In the genomic region with DNA sequence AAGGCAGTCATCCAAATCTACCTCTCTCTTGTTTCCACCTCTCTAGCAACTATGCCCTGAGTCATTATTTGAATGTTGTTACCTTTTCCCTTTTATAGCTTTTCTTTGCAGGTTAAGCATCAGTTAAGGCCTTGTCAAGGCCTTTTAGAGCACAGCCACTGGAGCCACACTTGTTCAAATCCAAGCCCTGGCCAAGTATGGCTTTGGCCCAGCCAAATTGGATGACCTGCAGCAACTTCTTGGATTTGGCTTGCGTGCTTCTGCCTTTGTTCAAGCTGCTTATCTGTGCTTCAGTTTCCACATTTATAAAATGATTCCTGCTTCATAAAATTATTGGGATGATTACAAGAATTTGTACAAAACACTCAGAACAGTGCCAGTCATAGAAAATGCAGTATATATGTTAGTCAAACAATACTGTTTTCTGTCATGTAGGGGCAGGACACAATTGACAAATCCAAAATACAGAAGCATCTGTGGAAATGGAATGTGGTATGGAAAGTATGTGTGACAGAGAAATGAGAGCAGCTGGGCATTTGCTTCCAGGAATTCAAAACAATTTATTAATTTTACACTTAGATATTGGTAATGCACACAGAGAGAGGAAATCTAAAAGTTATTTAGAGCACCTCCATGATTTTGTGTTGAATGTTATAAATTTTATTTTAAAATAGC, we compare ENCODE assay signal across 24 cellular contexts. TPM values are rescaled to one million over a fixed set of nuclear protein-coding genes. Genes with fewer than 3 reads are reported as not detected.
DNase-seq lines count a peak whose midpoint lies in the region; ATAC-seq and TF ChIP-seq lines count a peak whose summit lies in the region.
"Had no signal": no experiment of that assay in that cellular context is flagged by ENCODE, and none has a peak within 500 bp of the region (broad histone marks: within the 10 kb centered on the region; RNA-seq: fewer than 3 reads in every experiment).

No MANE protein-coding gene starts in this region.

- no peak overlapping the region for H2AFZ ChIP-seq in trophoblast cell (ENCODE audit: insufficient read depth, low read length, poor library complexity)

- H3K36me3 ChIP-seq in SJCRH30: no peaks in the 10 kb centered on the region
- H3K36me3 ChIP-seq in heart left ventricle: peaks cover 0 to 10% (median 0%) of the 10 kb centered on the region in 9 donors
- H3K36me3 ChIP-seq in trophoblast cell (ENCODE audit: control insufficient read depth in 1 of 2, insufficient read depth in 2 of 2, low read length in 2 of 2): no peaks in the 10 kb centered on the region
- H3K36me3 ChIP-seq in gastrocnemius medialis: peaks cover 0 to 4% of the 10 kb centered on the region in 2 donors
- H3K36me3 ChIP-seq: BE2C, MG63, SJSA1 had no signal

- H3K27ac Mint-ChIP-seq in activated CD4-positive, alpha-beta T cell treated with anti-CD3 and anti-CD28 coated beads, Interleukin-2, amount 10 ng/mL, durations not matched to agents 7 days and 5 days: peak overlapping the region; percentile 44
- no peak overlapping the region for H3K27ac Mint-ChIP-seq in activated CD4-positive, alpha-beta T cell treated with anti-CD3 and anti-CD28 coated beads, Interleukin-2, amount 10 ng/mL, durations not matched to agents 24 days and 14 days
- H3K27ac Mint-ChIP-seq: CD14-positive monocyte had no signal

- no peak overlapping the region for H4K8ac ChIP-seq in trophoblast cell (ENCODE audit: low read depth, low read length)

- no peak for DNase-seq in activated CD4-positive, alpha-beta T cell treated with anti-CD3 and anti-CD28 coated beads, Interleukin-2, amount 10 ng/mL, durations not matched to agents 7 days and 5 days
- DNase-seq in activated CD4-positive, alpha-beta T cell treated with anti-CD3 and anti-CD28 coated beads, Interleukin-2, amount 10 ng/mL, durations not matched to agents 24 days and 14 days: no peak
- peak in 1 of 2 experiments; percentile 4 for DNase-seq in SJCRH30
- peak; percentile 13 to 38 (median 37) for DNase-seq in heart left ventricle
- DNase-seq in trophoblast cell: peak in 1 of 2 donors; percentile 50
- DNase-seq in nucleus accumbens (lab: John Stamatoyannopoulos, UW): no peak
- DNase-seq in activated CD4-positive, alpha-beta T cell treated with anti-CD3 and anti-CD28 coated beads, Interleukin-2, amount 50 U/mL, for 48 hours: no peak
- no peak for DNase-seq in gastrocnemius medialis
- DNase-seq: BE2C, HCEC 1CT, Kasumi-1, MG63, NCI-H1105 treated with DMSO at 0.1 percent for 48 hours, NCI-H146, NCI-H2029, NCI-H446, NCI-H524 treated with DMSO at 0.1 percent for 48 hours, NCI-H774 had no signal

- POLR2A ChIA-PET in activated CD4-positive, alpha-beta T cell treated with anti-CD3 and anti-CD28 coated beads, Interleukin-2, amount 10 ng/mL, durations not matched to agents 7 days and 5 days (lab: Charles Lee): no interaction called here

- TF ChIP-seq POLR2A in heart left ventricle (IDR thresholded peaks at IDR 0.05) (no peak), gastrocnemius medialis (IDR thresholded peaks at IDR 0.05) (no peak)

- peaks cover 2% of the 10 kb centered on the region for H3K79me1 ChIP-seq in trophoblast cell (ENCODE audit: low read length)

- ATAC-seq in heart left ventricle (peak in 3 of 4 donors; percentile 47 to 74 (median 64)), gastrocnemius medialis (no peak)
- ATAC-seq: HepG2, K562 had no signal

- intact Hi-C loops in activated CD4-positive, alpha-beta T cell treated with anti-CD3 and anti-CD28 coated beads, Interleukin-2, amount 10 ng/mL, durations not matched to agents 24 days and 14 days (cut with micrococcal nuclease): no loop called here
- intact Hi-C loops in heart left ventricle (cut with DNase I): no loop called here
- intact Hi-C loops in gastrocnemius medialis (cut with DNase I; ENCODE audit: low total_unique reads): no loop called here

- H3K9ac ChIP-seq in trophoblast cell (ENCODE audit: low read length): no peak overlapping the region

- WGBS in heart left ventricle, 4 donors: 22 to 55% (median 41%) methylated on average over 1 of the region's 1 CpG
- no CpG with 5 or more reads among the region's 1 CpG for WGBS in trophoblast cell (ENCODE audit: extremely low coverage, insufficient coverage, insufficient read length)

- H3K79me2 ChIP-seq in trophoblast cell (ENCODE audit: control insufficient read depth, insufficient read depth, low read length, poor library complexity): no peaks in the 10 kb centered on the region

- no peak overlapping the region for H4K12ac ChIP-seq in trophoblast cell (ENCODE audit: low read depth, low read length)

- H3K9me3 ChIP-seq in SJCRH30 (replicated peaks): no peaks in the 10 kb centered on the region
- H3K9me3 ChIP-seq in heart left ventricle: no peaks in the 10 kb centered on the region
- no peaks in the 10 kb centered on the region for H3K9me3 ChIP-seq in trophoblast cell (ENCODE audit: insufficient read depth, low read depth, low read length)
- H3K9me3 ChIP-seq in gastrocnemius medialis: no peaks in the 10 kb centered on the region
- H3K9me3 ChIP-seq: BE2C, MG63, SJSA1 had no signal

- H3K4me1 Mint-ChIP-seq in activated CD4-positive, alpha-beta T cell treated with anti-CD3 and anti-CD28 coated beads, Interleukin-2, amount 10 ng/mL, durations not matched to agents 7 days and 5 days: peaks cover 18% of the 10 kb centered on the region
- H3K4me1 Mint-ChIP-seq in activated CD4-positive, alpha-beta T cell treated with anti-CD3 and anti-CD28 coated beads, Interleukin-2, amount 10 ng/mL, durations not matched to agents 24 days and 14 days: peaks cover 11% of the 10 kb centered on the region
- H3K4me1 Mint-ChIP-seq: CD14-positive monocyte had no signal

- no peak for TF ChIP-seq CTCF in heart left ventricle (IDR thresholded peaks at IDR 0.05)
- no peak for TF ChIP-seq CTCF in gastrocnemius medialis (IDR thresholded peaks at IDR 0.05 in 4 of 5, conservative IDR thresholded peaks at IDR 0.05 in 1 of 5)

- no peak overlapping the region for H3K4me3 Mint-ChIP-seq in activated CD4-positive, alpha-beta T cell treated with anti-CD3 and anti-CD28 coated beads, Interleukin-2, amount 10 ng/mL, durations not matched to agents 7 days and 5 days
- no peak overlapping the region for H3K4me3 Mint-ChIP-seq in activated CD4-positive, alpha-beta T cell treated with anti-CD3 and anti-CD28 coated beads, Interleukin-2, amount 10 ng/mL, durations not matched to agents 24 days and 14 days
- H3K4me3 Mint-ChIP-seq: CD14-positive monocyte had no signal

- H3K4me2 ChIP-seq in trophoblast cell (ENCODE audit: low read length): no peak overlapping the region

- peak overlapping the region; percentile 43 for H2BK120ac ChIP-seq in trophoblast cell (ENCODE audit: insufficient read depth, low read length, poor library complexity)

- H3K27me3 ChIP-seq in SJCRH30 (no peaks in the 10 kb centered on the region), heart left ventricle (no peaks in the 10 kb centered on the region), trophoblast cell (ENCODE audit: insufficient read depth, low read length) (no peaks in the 10 kb centered on the region), gastrocnemius medialis (no peaks in the 10 kb centered on the region)
- H3K27me3 ChIP-seq: BE2C, MG63, SJSA1 had no signal

- in situ Hi-C loops in gastrocnemius medialis (cut with MboI; ENCODE audit: low sequenced_read_pairs in 4 of 4): no loop called here

- H3K27ac ChIP-seq in SJCRH30: peak overlapping the region; percentile 35
- H3K27ac ChIP-seq in heart left ventricle: peak overlapping the region in 5 of 12 donors; percentile 7 to 45 (median 34)
- no peak overlapping the region for H3K27ac ChIP-seq in trophoblast cell (ENCODE audit: low read depth, low read length)
- no peak overlapping the region for H3K27ac ChIP-seq in gastrocnemius medialis
- H3K27ac ChIP-seq: 22Rv1, SJSA1 had no signal

- H3K4me3 ChIP-seq in SJCRH30 (no peak overlapping the region), heart left ventricle (no peak overlapping the region), trophoblast cell (ENCODE audit: low read depth, low read length) (no peak overlapping the region), gastrocnemius medialis (no peak overlapping the region)
- H3K4me3 ChIP-seq: K562, MG63, SJSA1 had no signal

- no peaks in the 10 kb centered on the region for H3K27me3 Mint-ChIP-seq in activated CD4-positive, alpha-beta T cell treated with anti-CD3 and anti-CD28 coated beads, Interleukin-2, amount 10 ng/mL, durations not matched to agents 7 days and 5 days
- no peaks in the 10 kb centered on the region for H3K27me3 Mint-ChIP-seq in activated CD4-positive, alpha-beta T cell treated with anti-CD3 and anti-CD28 coated beads, Interleukin-2, amount 10 ng/mL, durations not matched to agents 24 days and 14 days

- no peak overlapping the region for H2BK12ac ChIP-seq in trophoblast cell (ENCODE audit: low read length)

- no peak overlapping the region for H3K14ac ChIP-seq in trophoblast cell (ENCODE audit: low read length)

- H3K4me1 ChIP-seq in SJCRH30: peaks cover 36% of the 10 kb centered on the region
- H3K4me1 ChIP-seq in heart left ventricle: peaks cover 0 to 30% (median 5%) of the 10 kb centered on the region in 12 donors
- H3K4me1 ChIP-seq in trophoblast cell (ENCODE audit: control insufficient read depth in 1 of 2, insufficient read depth in 2 of 2, low read length in 2 of 2): peaks cover 7 to 9% of the 10 kb centered on the region in 2 experiments
- H3K4me1 ChIP-seq in gastrocnemius medialis: peaks cover 0 to 7% of the 10 kb centered on the region in 2 donors
- H3K4me1 ChIP-seq: BE2C, SJSA1 had no signal

- H3K23ac ChIP-seq in trophoblast cell (ENCODE audit: low read length): no peak overlapping the region

- H3K18ac ChIP-seq in trophoblast cell (ENCODE audit: low read length): no peak overlapping the region

- no peak overlapping the region for H2BK5ac ChIP-seq in trophoblast cell (ENCODE audit: low read depth, low read length, poor library complexity)

- no peak overlapping the region for H4K91ac ChIP-seq in trophoblast cell (ENCODE audit: low read depth, low read length)

- CTCF ChIA-PET in activated CD4-positive, alpha-beta T cell treated with anti-CD3 and anti-CD28 coated beads, Interleukin-2, amount 10 ng/mL, durations not matched to agents 7 days and 5 days (lab: Charles Lee): no interaction called here

- no peak overlapping the region for H3K4ac ChIP-seq in trophoblast cell (ENCODE audit: low read depth, low read length)

- no peak overlapping the region for H2AK5ac ChIP-seq in trophoblast cell (ENCODE audit: low read length)

- peaks cover 30% of the 10 kb centered on the region for H3K36me3 Mint-ChIP-seq in activated CD4-positive, alpha-beta T cell treated with anti-CD3 and anti-CD28 coated beads, Interleukin-2, amount 10 ng/mL, durations not matched to agents 7 days and 5 days (ENCODE audit: low read depth)
- H3K36me3 Mint-ChIP-seq in activated CD4-positive, alpha-beta T cell treated with anti-CD3 and anti-CD28 coated beads, Interleukin-2, amount 10 ng/mL, durations not matched to agents 24 days and 14 days (ENCODE audit: low read depth): peaks cover 36% of the 10 kb centered on the region

- peaks cover 13% of the 10 kb centered on the region for H3K9me3 Mint-ChIP-seq in activated CD4-positive, alpha-beta T cell treated with anti-CD3 and anti-CD28 coated beads, Interleukin-2, amount 10 ng/mL, durations not matched to agents 7 days and 5 days
- peaks cover 6% of the 10 kb centered on the region for H3K9me3 Mint-ChIP-seq in activated CD4-positive, alpha-beta T cell treated with anti-CD3 and anti-CD28 coated beads, Interleukin-2, amount 10 ng/mL, durations not matched to agents 24 days and 14 days

RNA-seq across cellular contexts. Expression of a gene that starts 17.9 kb away (rescaled TPM):
- 1 to 10 TPM; 1.6 to 2.6 TPM for total RNA-seq in activated CD4-positive, alpha-beta T cell treated with anti-CD3 and anti-CD28 coated beads, Interleukin-2, amount 10 ng/mL, durations not matched to agents 7 days and 5 days
- total RNA-seq in activated CD4-positive, alpha-beta T cell treated with anti-CD3 and anti-CD28 coated beads, Interleukin-2, amount 10 ng/mL, durations not matched to agents 24 days and 14 days: 0.59 and 0.84 TPM in 2 replicates
- not detected in 2 replicates for total RNA-seq in SJCRH30 (2014; rRNA removed; shearing (Covaris generic))
- total RNA-seq in heart left ventricle (under 1 TPM in 2 of 9 donors, not detected in 7; 0.28 to 0.40 TPM), gastrocnemius medialis (not detected)
- polyA plus RNA-seq in heart left ventricle: under 1 TPM in 1 of 2 donors, not detected in 1; 0.18 TPM
- polyA plus RNA-seq in trophoblast cell (2013): 1.0 and 1.1 TPM in 2 replicates
- total RNA-seq: HepG2, HT-29, K562, SJSA1 had no signal
- polyA plus RNA-seq: CD14-positive monocyte, HepG2, K562 had no signal

RNA-seq across cellular contexts. Expression of a gene that starts 53.1 kb away (rescaled TPM):
- 1 to 10 TPM; 2.0 to 2.3 TPM for total RNA-seq in activated CD4-positive, alpha-beta T cell treated with anti-CD3 and anti-CD28 coated beads, Interleukin-2, amount 10 ng/mL, durations not matched to agents 7 days and 5 days
- 0.30 and 1.5 TPM in 2 replicates for total RNA-seq in activated CD4-positive, alpha-beta T cell treated with anti-CD3 and anti-CD28 coated beads, Interleukin-2, amount 10 ng/mL, durations not matched to agents 24 days and 14 days
- total RNA-seq in SJCRH30 (2014; rRNA removed; shearing (Covaris generic)): not detected in 2 replicates
- total RNA-seq in heart left ventricle (1 to 10 TPM in 1 of 9 donors, under 1 TPM in 2, not detected in 6; 0.45 to 1.7 (median 0.56) TPM), gastrocnemius medialis (not detected)
- polyA plus RNA-seq in heart left ventricle: under 1 TPM in 1 of 2 donors, not detected in 1; 0.50 TPM
- polyA plus RNA-seq in trophoblast cell (2013): 2.0 and 3.1 TPM in 2 replicates
- total RNA-seq: HepG2, HT-29, K562, SJSA1 had no signal
- polyA plus RNA-seq: CD14-positive monocyte, HepG2 had no signal

Comparison
In these comparisons a context has a peak if more than half of its experiments do, and no peak if none do; other contexts are left out.
1. DNase-seq: peak in heart left ventricle (5 of 5); none in activated CD4-positive, alpha-beta T cell treated with anti-CD3 and anti-CD28 coated beads, Interleukin-2, amount 10 ng/mL, durations not matched to agents 7 days and 5 days (single experiment), activated CD4-positive, alpha-beta T cell treated with anti-CD3 and anti-CD28 coated beads, Interleukin-2, amount 10 ng/mL, durations not matched to agents 24 days and 14 days (single experiment), nucleus accumbens (0 of 56), activated CD4-positive, alpha-beta T cell treated with anti-CD3 and anti-CD28 coated beads, Interleukin-2, amount 50 U/mL, for 48 hours (0 of 2) and gastrocnemius medialis (0 of 2).
2. ATAC-seq: peak in heart left ventricle (3 of 4); none in gastrocnemius medialis (0 of 2).